16 cellular contexts compared by ENCODE assay signal in genomic region chr7:19920200-19920599, GRCh38.
DNase-seq lines count a peak whose midpoint lies in the region; ATAC-seq, FAIRE-seq and TF ChIP-seq lines count a peak whose summit lies in the region.
"Had no signal": no experiment of that assay in that cellular context is flagged by ENCODE, and none has a peak within 500 bp of the region (broad histone marks: within the 10 kb centered on the region; RNA-seq: fewer than 3 reads in every experiment).

No MANE protein-coding gene starts in this region.

- TF ChIP-seq CTCF in A549 (IDR thresholded peaks at IDR 0.05): no peak
- no peak for TF ChIP-seq CTCF in HepG2 (CRISPR knock-in tag; IDR thresholded peaks at IDR 0.05)
- no peak for TF ChIP-seq CTCF in dorsolateral prefrontal cortex (IDR thresholded peaks at IDR 0.05 in 54 of 56, conservative IDR thresholded peaks at IDR 0.05 in 2 of 56; ENCODE audit: low read depth in 1 of 56, partially characterized antibody in 56 of 56)

- TF ChIP-seq EP300 in A549 (IDR thresholded peaks at IDR 0.05) (no peak), HepG2 (IDR thresholded peaks at IDR 0.05; ENCODE audit: low read depth in 2 of 2, low read length in 2 of 2) (no peak), HepG2 (CRISPR knock-in tag; IDR thresholded peaks at IDR 0.05; ENCODE audit: borderline replicate concordance) (no peak)

- H3K36me3 ChIP-seq in HepG2 (replicated peaks in 1 of 2; ENCODE audit: control insufficient read depth in 1 of 2, insufficient read depth in 2 of 2, low read length in 2 of 2): no peaks in the 10 kb centered on the region

- intact Hi-C loops in HepG2 (cut with micrococcal nuclease; ENCODE audit: unreplicated experiment) (no loop called here), dorsolateral prefrontal cortex (cut with DNase I) (no loop called here)

- no peak overlapping the region for H2AFZ ChIP-seq in HepG2 (ENCODE audit: low read length)

- in situ Hi-C loops in HepG2 (cut with HindIII; ENCODE audit: extremely low pct_ligation_motif_present, low pct_unique_long_range_greater_than_20kb): no loop called here

- POLR2A ChIA-PET in A549 (lab: Yijun Ruan, JAX): no interaction called here
- POLR2A ChIA-PET in HepG2 (lab: Yijun Ruan, JAX): no interaction called here

- H3K9me3 ChIP-seq in A549: no peaks in the 10 kb centered on the region
- peaks cover 40% of the 10 kb centered on the region for H3K9me3 ChIP-seq in HepG2 (ENCODE audit: low read length)
- H3K9me3 ChIP-seq: Caco-2 had no signal

- H3K27ac ChIP-seq in A549 (no peak overlapping the region), HepG2 (ENCODE audit: extremely low read length, insufficient read depth, low read length) (no peak overlapping the region), dorsolateral prefrontal cortex (no peak overlapping the region)

- no peak for TF ChIP-seq POLR2A in A549 (IDR thresholded peaks at IDR 0.05; ENCODE audit: low read length)
- TF ChIP-seq POLR2A in HepG2 (IDR thresholded peaks at IDR 0.05; ENCODE audit: insufficient read depth in 1 of 2, low read depth in 2 of 2, low read length in 2 of 2): no peak

- no peak for TF ChIP-seq RAD21 in A549 (conservative IDR thresholded peaks at IDR 0.05 in 1 of 2, IDR thresholded peaks at IDR 0.05 in 1 of 2)
- TF ChIP-seq RAD21 in HepG2 (CRISPR knock-in tag; IDR thresholded peaks at IDR 0.05): no peak

- BruUV-seq in HepG2 (replicated peaks; lab: Mats Ljungman, UMichigan): no TSS peak

- H3K27me3 ChIP-seq in HepG2 (ENCODE audit: control insufficient read depth in 1 of 2, insufficient read depth in 2 of 2, low read length in 2 of 2) (no peaks in the 10 kb centered on the region), dorsolateral prefrontal cortex (peaks cover 0 to 5% (median 0%) of the 10 kb centered on the region in 45 donors)

- FAIRE-seq in A549 (lab: Jason Lieb, UNC) (peak; percentile 32), HepG2 (lab: Jason Lieb, UNC) (no peak)

- CTCF ChIA-PET in A549 (lab: Yijun Ruan, JAX): no interaction called here
- CTCF ChIA-PET in HepG2 (lab: Yijun Ruan, JAX; ENCODE audit: low intra/inter-chr PET ratio, low total read pairs): no interaction called here

- ATAC-seq in A549: no peak
- ATAC-seq in HepG2: no peak
- no peak for ATAC-seq in HG03108 (IDR thresholded peaks at IDR 0.05; ENCODE audit: unreplicated experiment)
- ATAC-seq: activated T-cell treated with anti-CD3 and anti-CD28 coated beads, Interleukin-2, amount 50 U/mL, for 4 hours; effector memory CD8-positive, alpha-beta T cell; HCT116 had no signal

- H4K20me1 ChIP-seq in HepG2 (ENCODE audit: insufficient read depth, low read length): no peaks in the 10 kb centered on the region

- no peak overlapping the region for H3K9ac ChIP-seq in HepG2 (ENCODE audit: insufficient read depth, low read depth, low read length)

- H3K4me3 ChIP-seq in A549 (no peak overlapping the region), HepG2 (replicated peaks in 1 of 3; ENCODE audit: insufficient read depth in 1 of 3, low read depth in 2 of 3, low read length in 3 of 3) (no peak overlapping the region), dorsolateral prefrontal cortex (no peak overlapping the region)

- WGBS in A549 (ENCODE audit: missing lambda C conversion rate): 87% methylated on average over 7 of the region's 7 CpGs
- WGBS in HepG2 (ENCODE audit: low lambda C conversion rate): 6% methylated on average over 7 of the region's 7 CpGs

- DNase-seq in A549 (ENCODE audit: low read depth in 1 of 2, low spot score in 1 of 2): no peak
- peak; percentile 50 for DNase-seq in HS-27A (ENCODE audit: low read depth)
- peak; percentile 59 for DNase-seq in astrocyte of the hippocampus (ENCODE audit: low read depth, low spot score)
- DNase-seq in hepatic stellate cell (ENCODE audit: low spot score): peak; percentile 9
- DNase-seq in C1 segment of cervical spinal cord (lab: John Stamatoyannopoulos, UW): no peak
- DNase-seq in HepG2 (ENCODE audit: low spot score): no peak
- no peak for DNase-seq in dorsolateral prefrontal cortex
- DNase-seq: activated CD4-positive, alpha-beta T cell treated with anti-CD3 and anti-CD28 coated beads, Interleukin-2, amount 50 U/mL, for 4 hours; activated T-cell treated with anti-CD3 and anti-CD28 coated beads, Interleukin-2, amount 50 U/mL, for 4 hours; Caco-2; caudate nucleus; effector memory CD8-positive, alpha-beta T cell; NCI-H82; SW 1271 had no signal

- H3K4me1 ChIP-seq in A549 (peaks cover 8% of the 10 kb centered on the region), HepG2 (ENCODE audit: insufficient read depth, low read length) (no peaks in the 10 kb centered on the region)

- no peaks in the 10 kb centered on the region for H3K79me2 ChIP-seq in HepG2 (ENCODE audit: insufficient read depth, low read length)

- H3K4me2 ChIP-seq in A549 (no peak overlapping the region), HepG2 (ENCODE audit: low read depth, low read length) (no peak overlapping the region)

TF ChIP-seq in A549, 52 proteins besides CTCF, POLR2A, EP300 and RAD21:
- TF ChIP-seq, protein P1, sequence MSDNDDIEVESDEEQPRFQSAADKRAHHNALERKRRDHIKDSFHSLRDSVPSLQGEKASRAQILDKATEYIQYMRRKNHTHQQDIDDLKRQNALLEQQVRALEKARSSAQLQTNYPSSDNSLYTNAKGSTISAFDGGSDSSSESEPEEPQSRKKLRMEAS (IDR thresholded peaks at IDR 0.05): no peak
- TF ChIP-seq POLR2AphosphoS2 (conservative IDR thresholded peaks at IDR 0.05; ENCODE audit: low read length) (no peak), MAFK (IDR thresholded peaks at IDR 0.05; ENCODE audit: partially characterized antibody) (no peak), HEYL (CRISPR knock-in tag; IDR thresholded peaks at IDR 0.05) (no peak), KDM1A (IDR thresholded peaks at IDR 0.05; ENCODE audit: low read depth) (no peak), TFCP2L1 (CRISPR knock-in tag; IDR thresholded peaks at IDR 0.05) (no peak)
TF ChIP-seq in A549: peak in this region for 0.

TF ChIP-seq in HepG2, 621 proteins besides CTCF, POLR2A, EP300 and RAD21:
- TF ChIP-seq, protein P2, sequence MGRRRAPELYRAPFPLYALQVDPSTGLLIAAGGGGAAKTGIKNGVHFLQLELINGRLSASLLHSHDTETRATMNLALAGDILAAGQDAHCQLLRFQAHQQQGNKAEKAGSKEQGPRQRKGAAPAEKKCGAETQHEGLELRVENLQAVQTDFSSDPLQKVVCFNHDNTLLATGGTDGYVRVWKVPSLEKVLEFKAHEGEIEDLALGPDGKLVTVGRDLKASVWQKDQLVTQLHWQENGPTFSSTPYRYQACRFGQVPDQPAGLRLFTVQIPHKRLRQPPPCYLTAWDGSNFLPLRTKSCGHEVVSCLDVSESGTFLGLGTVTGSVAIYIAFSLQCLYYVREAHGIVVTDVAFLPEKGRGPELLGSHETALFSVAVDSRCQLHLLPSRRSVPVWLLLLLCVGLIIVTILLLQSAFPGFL (CRISPR knock-in tag; IDR thresholded peaks at IDR 0.05): no peak
- TF ChIP-seq STAG1 (CRISPR knock-in tag; IDR thresholded peaks at IDR 0.05) (no peak), ZBTB20 (CRISPR knock-in tag; IDR thresholded peaks at IDR 0.05; ENCODE audit: borderline replicate concordance, low read depth) (no peak), ESRRA (CRISPR knock-in tag; IDR thresholded peaks at IDR 0.05; ENCODE audit: low read depth) (no peak), GTF3A (CRISPR knock-in tag; conservative IDR thresholded peaks at IDR 0.05) (no peak), ZFP36 (IDR thresholded peaks at IDR 0.05; ENCODE audit: borderline replicate concordance, low read depth, low read length, partially characterized antibody) (no peak), ZNF274 (CRISPR knock-in tag; IDR thresholded peaks at IDR 0.05) (no peak), ZFP37 (CRISPR knock-in tag; IDR thresholded peaks at IDR 0.05; ENCODE audit: borderline replicate concordance) (no peak)
- TF ChIP-seq, protein P3, sequence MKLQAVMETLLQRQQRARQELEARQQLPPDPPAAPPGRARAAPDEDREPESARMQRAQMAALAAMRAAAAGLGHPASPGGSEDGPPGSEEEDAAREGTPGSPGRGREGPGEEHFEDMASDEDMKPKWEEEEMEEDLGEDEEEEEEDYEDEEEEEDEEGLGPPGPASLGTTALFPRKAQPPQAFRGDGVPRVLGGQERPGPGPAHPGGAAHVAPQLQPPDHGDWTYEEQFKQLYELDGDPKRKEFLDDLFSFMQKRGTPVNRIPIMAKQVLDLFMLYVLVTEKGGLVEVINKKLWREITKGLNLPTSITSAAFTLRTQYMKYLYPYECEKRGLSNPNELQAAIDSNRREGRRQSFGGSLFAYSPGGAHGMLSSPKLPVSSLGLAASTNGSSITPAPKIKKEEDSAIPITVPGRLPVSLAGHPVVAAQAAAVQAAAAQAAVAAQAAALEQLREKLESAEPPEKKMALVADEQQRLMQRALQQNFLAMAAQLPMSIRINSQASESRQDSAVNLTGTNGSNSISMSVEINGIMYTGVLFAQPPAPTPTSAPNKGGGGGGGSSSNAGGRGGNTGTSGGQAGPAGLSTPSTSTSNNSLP (IDR thresholded peaks at IDR 0.05; ENCODE audit: low read depth, low read length): no peak

Comparison
In these comparisons a context has a peak if more than half of its experiments do, and no peak if none do; other contexts are left out.
1. DNase-seq: peak in HS-27A (single experiment), astrocyte of the hippocampus (single experiment) and hepatic stellate cell (single experiment); none in A549 (0 of 2), C1 segment of cervical spinal cord (0 of 14), HepG2 (single experiment) and dorsolateral prefrontal cortex (0 of 10).